ENCODE assay signal across 11 cellular contexts in genomic region chr9:34588671-34589370, GRCh38. TPM values are rescaled to one million over a fixed set of nuclear protein-coding genes. Genes with fewer than 3 reads are reported as not detected.
DNase-seq lines count a peak whose midpoint lies in the region; ATAC-seq and TF ChIP-seq lines count a peak whose summit lies in the region.
"Had no signal": no experiment of that assay in that cellular context is flagged by ENCODE, and none has a peak within 500 bp of the region (broad histone marks: within the 10 kb centered on the region; RNA-seq: fewer than 3 reads in every experiment).

No MANE protein-coding gene starts in this region.

- intact Hi-C loops in Panc1 (cut with micrococcal nuclease; ENCODE audit: unreplicated experiment): loop anchor here (5.0 kb wide), 1 partner anchor 187 kb away; no protein-coding TSS in a partner anchor

- H3K27ac ChIP-seq in Panc1 (ENCODE audit: low read length) (no peak overlapping the region), gastroesophageal sphincter (peak overlapping the region in 1 of 4 donors; percentile 40), trophoblast cell (ENCODE audit: low read depth, low read length) (no peak overlapping the region)
- H3K27ac ChIP-seq: HL-60, SJSA1 had no signal

- TF ChIP-seq CTCF in Panc1 (IDR thresholded peaks at IDR 0.05) (no peak), gastroesophageal sphincter (IDR thresholded peaks at IDR 0.05) (no peak)

- no peak overlapping the region for H3K9ac ChIP-seq in trophoblast cell (ENCODE audit: low read length)

- no peak overlapping the region for H2BK5ac ChIP-seq in trophoblast cell (ENCODE audit: low read depth, low read length, poor library complexity)

- peak overlapping the region; percentile 35 to 42 for H3K4me3 ChIP-seq in Panc1 (ENCODE audit: low read depth in 2 of 2, low read length in 2 of 2)
- H3K4me3 ChIP-seq in gastroesophageal sphincter: peak overlapping the region; percentile 16 to 68
- H3K4me3 ChIP-seq in trophoblast cell (ENCODE audit: low read depth, low read length): no peak overlapping the region
- H3K4me3 ChIP-seq: SJSA1 had no signal

- H3K9me3 ChIP-seq in Panc1 (ENCODE audit: control insufficient read depth, insufficient read depth, low read depth, low read length) (no peaks in the 10 kb centered on the region), gastroesophageal sphincter (no peaks in the 10 kb centered on the region), trophoblast cell (ENCODE audit: insufficient read depth, low read depth, low read length) (peaks cover 10% of the 10 kb centered on the region)
- H3K9me3 ChIP-seq: SJSA1 had no signal

- peak overlapping the region; percentile 66 for H3K4me2 ChIP-seq in trophoblast cell (ENCODE audit: low read length)

- no peak for TF ChIP-seq POLR2A in gastroesophageal sphincter (IDR thresholded peaks at IDR 0.05)

- DNase-seq in Daoy (ENCODE audit: low read depth) (peak; percentile 15), Panc1 (ENCODE audit: low read depth, low spot score) (no peak), trophoblast cell (no peak), NCI-H510A treated with DMSO at 0.1 percent for 48 hours (lab: John Stamatoyannopoulos, UW) (no peak)
- DNase-seq in activated effector memory CD4-positive, alpha-beta T cell treated with anti-CD3 and anti-CD28 coated beads, Interleukin-2, amount 50 U/mL, for 16 hours: no peak
- DNase-seq: cortex of kidney had no signal

- no peak overlapping the region for H2AK5ac ChIP-seq in trophoblast cell (ENCODE audit: low read length)

- H3K23ac ChIP-seq in trophoblast cell (ENCODE audit: low read length): no peak overlapping the region

- H3K27me3 ChIP-seq in Panc1 (ENCODE audit: control insufficient read depth, insufficient read depth, low read length) (peaks cover 4% of the 10 kb centered on the region; the same call in 1 of the 2 replicates), gastroesophageal sphincter (peaks cover 94% of the 10 kb centered on the region), trophoblast cell (ENCODE audit: insufficient read depth, low read length) (peaks cover 85% of the 10 kb centered on the region)

- no peaks in the 10 kb centered on the region for H3K79me2 ChIP-seq in trophoblast cell (ENCODE audit: control insufficient read depth, insufficient read depth, low read length, poor library complexity)

- H3K4ac ChIP-seq in trophoblast cell (ENCODE audit: low read depth, low read length): no peak overlapping the region

- H3K36me3 ChIP-seq in Panc1 (ENCODE audit: control insufficient read depth, insufficient read depth, low read length): no peaks in the 10 kb centered on the region
- H3K36me3 ChIP-seq in gastroesophageal sphincter: no peaks in the 10 kb centered on the region
- H3K36me3 ChIP-seq in trophoblast cell (ENCODE audit: control insufficient read depth in 1 of 2, insufficient read depth in 2 of 2, low read length in 2 of 2): no peaks in the 10 kb centered on the region
- H3K36me3 ChIP-seq: SJSA1 had no signal

- no peak for TF ChIP-seq EP300 in gastroesophageal sphincter (IDR thresholded peaks at IDR 0.05)

- BruUV-seq in Panc1 (replicated peaks; lab: Mats Ljungman, UMichigan): no TSS peak

- no peak overlapping the region for H4K12ac ChIP-seq in trophoblast cell (ENCODE audit: low read depth, low read length)

- no peak overlapping the region for H4K8ac ChIP-seq in trophoblast cell (ENCODE audit: low read depth, low read length)

- ATAC-seq in Panc1 (no peak), gastroesophageal sphincter (no peak), GM19035 (IDR thresholded peaks at IDR 0.05; ENCODE audit: unreplicated experiment) (no peak), GM21737 (IDR thresholded peaks at IDR 0.05; ENCODE audit: unreplicated experiment) (no peak)

- no peaks in the 10 kb centered on the region for H3K79me1 ChIP-seq in trophoblast cell (ENCODE audit: low read length)

- WGBS in gastroesophageal sphincter (ENCODE audit: low coverage in 1 of 2), 2 donors: 0% methylated on average over 1 to 3 of the region's 51 CpGs
- no CpG with 5 or more reads among the region's 51 CpGs for WGBS in trophoblast cell (ENCODE audit: extremely low coverage, insufficient coverage, insufficient read length)

- in situ Hi-C loops in Panc1 (cut with HindIII; ENCODE audit: low pct_unique_long_range_greater_than_20kb, low sequenced_read_pairs): no loop called here

- POLR2A ChIA-PET in Panc1 (lab: Charles Lee): no interaction called here

- CTCF ChIA-PET in Panc1 (lab: Charles Lee): no interaction called here

- no peak overlapping the region for H2AFZ ChIP-seq in trophoblast cell (ENCODE audit: insufficient read depth, low read length, poor library complexity)

- no peak overlapping the region for H2BK12ac ChIP-seq in trophoblast cell (ENCODE audit: low read length)

- H2BK120ac ChIP-seq in trophoblast cell (ENCODE audit: insufficient read depth, low read length, poor library complexity): no peak overlapping the region

- no peak overlapping the region for H3K18ac ChIP-seq in trophoblast cell (ENCODE audit: low read length)

- H4K91ac ChIP-seq in trophoblast cell (ENCODE audit: low read depth, low read length): no peak overlapping the region

- peaks cover 10% of the 10 kb centered on the region for H3K4me1 ChIP-seq in Panc1 (ENCODE audit: control insufficient read depth, insufficient read depth, low read length)
- peaks cover 0 to 59% (median 26%) of the 10 kb centered on the region in 3 donors for H3K4me1 ChIP-seq in gastroesophageal sphincter
- H3K4me1 ChIP-seq in trophoblast cell (ENCODE audit: control insufficient read depth in 1 of 2, insufficient read depth in 2 of 2, low read length in 2 of 2): peaks cover 12 to 14% of the 10 kb centered on the region in 2 experiments
- H3K4me1 ChIP-seq: SJSA1 had no signal

- H3K14ac ChIP-seq in trophoblast cell (ENCODE audit: low read length): no peak overlapping the region

RNA-seq across cellular contexts. Expression of gene CNTFR, which starts 0.7 kb away (rescaled TPM):
- total RNA-seq in Daoy (2014; rRNA removed; shearing (Covaris generic)): 1.6 TPM in 1 of 2 replicates, not detected in the other
- total RNA-seq in Panc1 (2021; ENCODE audit: unreplicated experiment) (2.7 TPM), gastroesophageal sphincter (10 to 100 TPM in 1 of 4 donors, 1 to 10 TPM in 1, under 1 TPM in 2; 0.47 to 11.6 (median 1.6) TPM)
- 2.1 TPM for polyA plus RNA-seq in Panc1 (2012; ENCODE audit: insufficient read length)
- polyA plus RNA-seq in trophoblast cell (2013): 1.1 and 1.4 TPM in 2 replicates
- total RNA-seq: SJSA1 had no signal

RNA-seq across cellular contexts. Expression of gene RPP25L, which starts 23.1 kb away (rescaled TPM):
- total RNA-seq in Daoy (2014; rRNA removed; shearing (Covaris generic)): 22.0 and 30.8 TPM in 2 replicates
- total RNA-seq in Panc1 (2021; ENCODE audit: unreplicated experiment): 30.4 TPM
- polyA plus RNA-seq in Panc1 (2012; ENCODE audit: insufficient read length): 41.8 TPM
- total RNA-seq in gastroesophageal sphincter: 10 to 100 TPM; 16.6 to 29.4 (median 21.2) TPM
- 16.8 and 17.4 TPM in 2 replicates for polyA plus RNA-seq in trophoblast cell (2013)

RNA-seq across cellular contexts. Expression of gene DCTN3, which starts 31.5 kb away (rescaled TPM):
- 99.6 and 157 TPM in 2 replicates for total RNA-seq in Daoy (2014; rRNA removed; shearing (Covaris generic))
- total RNA-seq in Panc1 (2021; ENCODE audit: unreplicated experiment): 110 TPM
- polyA plus RNA-seq in Panc1 (2012; ENCODE audit: insufficient read length): 122 TPM
- 100 to 1,000 TPM in 2 of 4 donors, 10 to 100 TPM in 2; 80.5 to 136 (median 98.7) TPM for total RNA-seq in gastroesophageal sphincter
- 43.3 and 44.9 TPM in 2 replicates for polyA plus RNA-seq in trophoblast cell (2013)

RNA-seq across cellular contexts. Expression of gene ARID3C, which starts 40.0 kb away (rescaled TPM):
- total RNA-seq in Daoy (2014; rRNA removed; shearing (Covaris generic)): not detected in 2 replicates
- total RNA-seq in Panc1 (2021; ENCODE audit: unreplicated experiment) (0.33 TPM), gastroesophageal sphincter (not detected)
- 0.16 TPM for polyA plus RNA-seq in Panc1 (2012; ENCODE audit: insufficient read length)
- polyA plus RNA-seq in trophoblast cell (2013): 0.04 TPM in 1 of 2 replicates, not detected in the other
- total RNA-seq: SJSA1 had no signal

RNA-seq across cellular contexts. Expression of gene SIGMAR1, which starts 48.8 kb away (rescaled TPM):
- total RNA-seq in Daoy (2014; rRNA removed; shearing (Covaris generic)): 72.3 and 88.6 TPM in 2 replicates
- total RNA-seq in Panc1 (2021; ENCODE audit: unreplicated experiment): 131 TPM
- polyA plus RNA-seq in Panc1 (2012; ENCODE audit: insufficient read length): 186 TPM
- 100 to 1,000 TPM in 1 of 4 donors, 10 to 100 TPM in 3; 58.2 to 152 (median 87.8) TPM for total RNA-seq in gastroesophageal sphincter
- polyA plus RNA-seq in trophoblast cell (2013): 31.0 and 33.6 TPM in 2 replicates
